In genomic region chr20:37656945-37657344, GRCh38 we compare ENCODE assay signal across 35 cellular contexts. TPM values are rescaled to one million over a fixed set of nuclear protein-coding genes. Genes with fewer than 3 reads are reported as not detected.
A peak's percentile ranks its signal among the peaks of the same experiment; 100 is the strongest.
DNase-seq lines count a peak whose midpoint lies in the region; ATAC-seq, FAIRE-seq and TF ChIP-seq lines count a peak whose summit lies in the region.
"Had no signal": no experiment of that assay in that cellular context is flagged by ENCODE, and none has a peak within 500 bp of the region (broad histone marks: within the 10 kb centered on the region; RNA-seq: fewer than 3 reads in every experiment).

No MANE protein-coding gene starts in this region.

- no TSS peak for BruUV-seq in HepG2 (replicated peaks; lab: Mats Ljungman, UMichigan)

- TF ChIP-seq POLR2A in HepG2 (IDR thresholded peaks at IDR 0.05; ENCODE audit: insufficient read depth in 1 of 2, low read depth in 2 of 2, low read length in 2 of 2) = no peak
- no peak for TF ChIP-seq POLR2A in right lobe of liver (IDR thresholded peaks at IDR 0.05)
- no peak for TF ChIP-seq POLR2A in H54 (IDR thresholded peaks at IDR 0.05; ENCODE audit: low read depth, low read length)

- H3K4me1 ChIP-seq in HepG2 (ENCODE audit: insufficient read depth, low read length) (no peaks in the 10 kb centered on the region), right lobe of liver (no peaks in the 10 kb centered on the region), HEK293 (ENCODE audit: control insufficient read depth, insufficient read depth, low read length) (no peaks in the 10 kb centered on the region)
- H3K4me1 ChIP-seq: A549; BE2C; BLaER1; BLaER1 treated with 17β-estradiol and CSF1 and Interleukin-3, amounts not matched to agents 10 nM and 100 nM; Caco-2 had no signal

- no peak overlapping the region for H3K4me3 Mint-ChIP-seq in glutamatergic neuron (ENCODE audit: unreplicated experiment)
- H3K4me3 Mint-ChIP-seq: B cell; CD14-positive monocyte; CD4-positive, alpha-beta memory T cell; CD4-positive, alpha-beta T cell; CD4-positive, CD25-positive, alpha-beta regulatory T cell; CD8-positive, alpha-beta memory T cell; CD8-positive, alpha-beta T cell had no signal

- POLR2A ChIA-PET in HepG2 (lab: Yijun Ruan, JAX) = no interaction called here
- POLR2A ChIA-PET in HEK293 (lab: Yijun Ruan, JAX) = no interaction called here

- ATAC-seq in HepG2 = no peak
- no peak for ATAC-seq in right lobe of liver
- no peak for ATAC-seq in GM19035 (IDR thresholded peaks at IDR 0.05; ENCODE audit: unreplicated experiment)
- ATAC-seq: A549; CD8-positive, alpha-beta T cell had no signal

- H3K4me2 ChIP-seq in HepG2 (ENCODE audit: low read depth, low read length) = no peak overlapping the region
- H3K4me2 ChIP-seq: A549; BLaER1; BLaER1 treated with 17β-estradiol and CSF1 and Interleukin-3, amounts not matched to agents 10 nM and 100 nM had no signal

- WGBS in HepG2 (ENCODE audit: low lambda C conversion rate) = 40% methylated on average over 6 of the region's 6 CpGs
- 77% methylated on average over 6 of the region's 6 CpGs for WGBS in right lobe of liver (ENCODE audit: insufficient coverage, low coverage, low lambda C conversion rate, missing lambda C conversion rate)

- DNase-seq in HepG2 (ENCODE audit: low spot score) (no peak), right lobe of liver (no peak), HTR-8/SVneo (ENCODE audit: insufficient read length, low spot score) (no peak), bronchial epithelial cell (ENCODE audit: low read depth) (no peak), glutamatergic neuron (no peak), H54 (ENCODE audit: insufficient read length, low spot score) (no peak)
- DNase-seq: 8988T; ACHN; AML-193; BE2C; C1 segment of cervical spinal cord; Caco-2; Calu3; CD4-positive, alpha-beta memory T cell; CD4-positive, alpha-beta T cell; CD4-positive, CD25-positive, alpha-beta regulatory T cell; CD8-positive, alpha-beta memory T cell; CD8-positive, alpha-beta T cell; COR-L47; DMS 273 treated with DMSO at 0.1 percent for 48 hours; DMS153; DMS53; DND-41; EL had no signal

- H3K4me1 Mint-ChIP-seq in glutamatergic neuron (ENCODE audit: low read depth, unreplicated experiment) = peaks cover 7% of the 10 kb centered on the region
- H3K4me1 Mint-ChIP-seq: B cell; CD14-positive monocyte; CD4-positive, alpha-beta memory T cell; CD4-positive, CD25-positive, alpha-beta regulatory T cell; CD8-positive, alpha-beta memory T cell had no signal

- H3K79me2 ChIP-seq in HepG2 (ENCODE audit: insufficient read depth, low read length) = no peaks in the 10 kb centered on the region

- no peak for TF ChIP-seq CTCF in HepG2 (CRISPR knock-in tag; IDR thresholded peaks at IDR 0.05)
- no peak for TF ChIP-seq CTCF in right lobe of liver (IDR thresholded peaks at IDR 0.05)
- no peak for TF ChIP-seq CTCF in HEK293 (tag by site-specific recombination; IDR thresholded peaks at IDR 0.05)
- no peak for TF ChIP-seq CTCF in bronchial epithelial cell (IDR thresholded peaks at IDR 0.05; ENCODE audit: insufficient read depth, low read length, severe bottlenecking)
- no peak for TF ChIP-seq CTCF in glutamatergic neuron (IDR thresholded peaks at IDR 0.05; ENCODE audit: partially characterized antibody, unreplicated experiment)

- H3K27ac Mint-ChIP-seq in glutamatergic neuron (ENCODE audit: unreplicated experiment) = no peak overlapping the region
- H3K27ac Mint-ChIP-seq: B cell; CD4-positive, alpha-beta memory T cell; CD4-positive, alpha-beta T cell; CD4-positive, CD25-positive, alpha-beta regulatory T cell; CD8-positive, alpha-beta T cell had no signal

- no peak overlapping the region for H2AFZ ChIP-seq in HepG2 (ENCODE audit: low read length)

- H3K9me3 ChIP-seq in HepG2 (ENCODE audit: low read length) (no peaks in the 10 kb centered on the region), right lobe of liver (no peaks in the 10 kb centered on the region), HEK293 (ENCODE audit: control insufficient read depth, insufficient read depth, low read depth, low read length) (no peaks in the 10 kb centered on the region)
- H3K9me3 ChIP-seq: A549, BE2C, BLaER1 had no signal

- intact Hi-C loops in HepG2 (cut with micrococcal nuclease; ENCODE audit: unreplicated experiment) = no loop called here
- intact Hi-C loops in right lobe of liver (cut with DNase I) = no loop called here

- CTCF ChIA-PET in HepG2 (lab: Yijun Ruan, JAX; ENCODE audit: low intra/inter-chr PET ratio, low total read pairs) (no interaction called here), HEK293 (lab: Yijun Ruan, JAX) (no interaction called here)

- FAIRE-seq in HepG2 (lab: Jason Lieb, UNC) (no peak), HTR-8/SVneo (lab: Jason Lieb, UNC) (peak; percentile 28), bronchial epithelial cell (lab: Jason Lieb, UNC) (peak; percentile 81), H54 (lab: Jason Lieb, UNC) (no peak)
- FAIRE-seq: A204.1, A549, D721Med had no signal

- no peak for TF ChIP-seq RAD21 in HepG2 (CRISPR knock-in tag; IDR thresholded peaks at IDR 0.05)

- TF ChIP-seq EP300 in HepG2 (IDR thresholded peaks at IDR 0.05; ENCODE audit: low read depth in 2 of 2, low read length in 2 of 2) = no peak
- no peak for TF ChIP-seq EP300 in HepG2 (CRISPR knock-in tag; IDR thresholded peaks at IDR 0.05; ENCODE audit: borderline replicate concordance)

- H3K4me3 ChIP-seq in HepG2 (replicated peaks in 1 of 3; ENCODE audit: insufficient read depth in 1 of 3, low read depth in 2 of 3, low read length in 3 of 3) (no peak overlapping the region), right lobe of liver (no peak overlapping the region), HEK293 (ENCODE audit: low read depth, low read length) (no peak overlapping the region), bronchial epithelial cell (ENCODE audit: low read depth, low read length) (no peak overlapping the region)
- H3K4me3 ChIP-seq: A549; BLaER1; BLaER1 treated with 17β-estradiol and CSF1 and Interleukin-3, amounts not matched to agents 10 nM and 100 nM had no signal

- H3K9me3 Mint-ChIP-seq in glutamatergic neuron (ENCODE audit: unreplicated experiment) = peaks cover 1% of the 10 kb centered on the region
- H3K9me3 Mint-ChIP-seq: CD4-positive, alpha-beta memory T cell; CD4-positive, alpha-beta T cell; CD4-positive, CD25-positive, alpha-beta regulatory T cell; CD8-positive, alpha-beta memory T cell; CD8-positive, alpha-beta T cell had no signal

- H3K27me3 Mint-ChIP-seq in glutamatergic neuron (ENCODE audit: unreplicated experiment) = peaks cover 8% of the 10 kb centered on the region

- H3K27me3 ChIP-seq in HepG2 (ENCODE audit: control insufficient read depth in 1 of 2, insufficient read depth in 2 of 2, low read length in 2 of 2) (no peaks in the 10 kb centered on the region), right lobe of liver (no peaks in the 10 kb centered on the region), bronchial epithelial cell (ENCODE audit: control insufficient read depth, insufficient read depth, low read length) (no peaks in the 10 kb centered on the region)
- H3K27me3 ChIP-seq: BE2C; BLaER1; BLaER1 treated with 17β-estradiol and CSF1 and Interleukin-3, amounts not matched to agents 10 nM and 100 nM had no signal

- no peak overlapping the region for H3K27ac ChIP-seq in HepG2 (ENCODE audit: extremely low read length, insufficient read depth, low read length)
- H3K27ac ChIP-seq in right lobe of liver = no peak overlapping the region
- H3K27ac ChIP-seq in HEK293 (ENCODE audit: extremely low read depth, low read depth, low read length) = no peak overlapping the region
- H3K27ac ChIP-seq: 22Rv1; A549; BLaER1; BLaER1 treated with 17β-estradiol and CSF1 and Interleukin-3, amounts not matched to agents 10 nM and 100 nM; C4-2B had no signal

- no peak overlapping the region for H3K9ac ChIP-seq in HepG2 (ENCODE audit: insufficient read depth, low read depth, low read length)
- H3K9ac ChIP-seq: BLaER1; BLaER1 treated with 17β-estradiol and CSF1 and Interleukin-3, amounts not matched to agents 10 nM and 100 nM had no signal

- H3K36me3 Mint-ChIP-seq in glutamatergic neuron (ENCODE audit: unreplicated experiment) = peaks cover 14% of the 10 kb centered on the region
- H3K36me3 Mint-ChIP-seq: CD14-positive monocyte; CD4-positive, alpha-beta memory T cell; CD4-positive, CD25-positive, alpha-beta regulatory T cell; CD8-positive, alpha-beta memory T cell; CD8-positive, alpha-beta T cell had no signal

- in situ Hi-C loops in HepG2 (cut with HindIII; ENCODE audit: extremely low pct_ligation_motif_present, low pct_unique_long_range_greater_than_20kb) = loop anchor here (5.0 to 10.0 kb wide), 2 partner anchors 238 to 335 kb away; no protein-coding TSS in a partner anchor

- H3K36me3 ChIP-seq in HepG2 (replicated peaks in 1 of 2; ENCODE audit: control insufficient read depth in 1 of 2, insufficient read depth in 2 of 2, low read length in 2 of 2) (no peaks in the 10 kb centered on the region), right lobe of liver (no peaks in the 10 kb centered on the region), HEK293 (ENCODE audit: control insufficient read depth in 2 of 2, insufficient read depth in 1 of 2, low read length in 2 of 2) (no peaks in the 10 kb centered on the region), bronchial epithelial cell (ENCODE audit: control insufficient read depth, insufficient read depth, low read length) (no peaks in the 10 kb centered on the region)
- H3K36me3 ChIP-seq: BE2C; BLaER1; BLaER1 treated with 17β-estradiol and CSF1 and Interleukin-3, amounts not matched to agents 10 nM and 100 nM had no signal

- H4K20me1 ChIP-seq in HepG2 (ENCODE audit: insufficient read depth, low read length) = no peaks in the 10 kb centered on the region
- H4K20me1 ChIP-seq: BLaER1; BLaER1 treated with 17β-estradiol and CSF1 and Interleukin-3, amounts not matched to agents 10 nM and 100 nM had no signal

RNA-seq across cellular contexts. Expression of gene CTNNBL1, which starts 36.9 kb away (rescaled TPM):
- total RNA-seq in HepG2 (2016; rRNA removed; fragmentation: Illumina TruSeq; extraction: Trizol) (94.6 and 136 TPM in 2 replicates), right lobe of liver (10 to 100 TPM; 16.3 to 41.8 (median 28.8) TPM), bronchial epithelial cell (27.1 and 30.0 TPM in 2 replicates), glutamatergic neuron (ENCODE audit: unreplicated experiment) (58.0 TPM)
- total RNA-seq in HepG2 (2016; cell fraction: cytosol; rRNA removed; fragmentation: Illumina TruSeq; extraction: Trizol; ENCODE audit: low read depth) = 43.5 and 49.5 TPM in 2 replicates
- 97.0 and 143 TPM in 2 replicates for total RNA-seq in HepG2 (2016; cell fraction: insoluble cytoplasmic fraction; rRNA removed; fragmentation: Illumina TruSeq; extraction: Trizol)
- total RNA-seq in HepG2 (2016; cell fraction: membrane; rRNA removed; fragmentation: Illumina TruSeq; extraction: Trizol) = 53.6 and 54.9 TPM in 2 replicates
- 47.8 and 48.8 TPM in 2 replicates for total RNA-seq in HepG2 (2016; cell fraction: nucleus; rRNA removed; fragmentation: Illumina TruSeq; extraction: Trizol)
- polyA plus RNA-seq in HepG2 (2011; rRNA removed) = 47.0 and 49.3 TPM in 2 replicates
- 37.8 and 38.1 TPM in 2 replicates for polyA plus RNA-seq in HepG2 (2011; cell fraction: cytosol; rRNA removed)
- 17.2 and 18.0 TPM in 2 replicates for polyA plus RNA-seq in HepG2 (2011; cell fraction: nucleus; rRNA removed)
- 83.2 and 94.2 TPM in 2 replicates for polyA plus RNA-seq in HepG2 (2012)
- 53.4 and 54.1 TPM in 2 replicates for polyA plus RNA-seq in HepG2 (2016; cell fraction: cytosol; fragmentation: Illumina TruSeq; extraction: Trizol; ENCODE audit: low read depth)
- 156 and 162 TPM in 2 replicates for polyA plus RNA-seq in HepG2 (2016; cell fraction: insoluble cytoplasmic fraction; fragmentation: Illumina TruSeq; extraction: Trizol; ENCODE audit: low read depth)
- polyA plus RNA-seq in HepG2 (2016; cell fraction: membrane; fragmentation: Illumina TruSeq; extraction: Trizol; ENCODE audit: low read depth) = 50.8 and 57.2 TPM in 2 replicates
- polyA plus RNA-seq in HepG2 (2016; cell fraction: nucleus; fragmentation: Illumina TruSeq; extraction: Trizol; ENCODE audit: insufficient read depth, low read depth) = 68.0 and 75.7 TPM in 2 replicates
- 33.6 and 37.6 TPM in 2 replicates for polyA minus RNA-seq in HepG2 (2011; rRNA and poly(A)+ RNA removed; ENCODE audit: low replicate concordance)
- polyA minus RNA-seq in HepG2 (2011; cell fraction: cytosol; rRNA and poly(A)+ RNA removed) = 27.5 and 33.1 TPM in 2 replicates
- 33.5 and 36.7 TPM in 2 replicates for polyA minus RNA-seq in HepG2 (2011; cell fraction: nucleus; rRNA and poly(A)+ RNA removed)
